In genomic region chr10:102115775-102116174, GRCh38 we compare ENCODE assay signal across 8 cellular contexts. TPM values are rescaled to one million over a fixed set of nuclear protein-coding genes. Genes with fewer than 3 reads are reported as not detected.
DNase-seq lines count a peak whose midpoint lies in the region; ATAC-seq and TF ChIP-seq lines count a peak whose summit lies in the region.

No MANE protein-coding gene starts in this region.

- no peaks in the 10 kb centered on the region for H3K36me3 Mint-ChIP-seq in activated T-cell treated with anti-CD3 and anti-CD28 coated beads, Interleukin-2, amount 50 U/mL, for 72 hours (ENCODE audit: insufficient read depth in 2 of 2)
- H3K36me3 Mint-ChIP-seq in activated T-helper 17 cell treated with anti-CD3 and anti-CD28 coated beads, Interleukin-2, amount 50 U/mL, for 72 hours (ENCODE audit: low read depth), result peaks cover 30% of the 10 kb centered on the region

- TF ChIP-seq EP300 in tibial nerve (IDR thresholded peaks at IDR 0.05), result no peak

- H3K4me3 ChIP-seq in right lobe of liver, result no peak overlapping the region
- peak overlapping the region in 1 of 4 donors; percentile 85 for H3K4me3 ChIP-seq in tibial nerve

- DNase-seq in activated T-cell treated with anti-CD3 and anti-CD28 coated beads, Interleukin-2, amount 50 U/mL, for 72 hours, result no peak
- DNase-seq in activated T-cell treated with anti-CD3 and anti-CD28 coated beads, Interleukin-2, amount 50 U/mL, for 48 hours, result no peak
- DNase-seq in right lobe of liver (no peak), tibial nerve (ENCODE audit: low spot score in 2 of 2) (no peak), H4 (ENCODE audit: low spot score) (no peak), middle frontal gyrus (ENCODE audit: extremely low spot score, low spot score) (no peak), HPDE6-E6E7 (ENCODE audit: extremely low spot score) (no peak)

- H3K4me1 Mint-ChIP-seq in activated T-cell treated with anti-CD3 and anti-CD28 coated beads, Interleukin-2, amount 50 U/mL, for 72 hours (ENCODE audit: low read depth), result peaks cover 64% of the 10 kb centered on the region
- H3K4me1 Mint-ChIP-seq in activated T-helper 17 cell treated with anti-CD3 and anti-CD28 coated beads, Interleukin-2, amount 50 U/mL, for 72 hours, result peaks cover 33% of the 10 kb centered on the region

- no peaks in the 10 kb centered on the region for H3K9me3 Mint-ChIP-seq in activated T-cell treated with anti-CD3 and anti-CD28 coated beads, Interleukin-2, amount 50 U/mL, for 72 hours
- H3K9me3 Mint-ChIP-seq in activated T-helper 17 cell treated with anti-CD3 and anti-CD28 coated beads, Interleukin-2, amount 50 U/mL, for 72 hours, result no peaks in the 10 kb centered on the region

- H3K27ac ChIP-seq in right lobe of liver, result peak overlapping the region; percentile 58 to 74 (median 68)
- peak overlapping the region; percentile 84 to 100 (median 98) for H3K27ac ChIP-seq in tibial nerve

- H3K36me3 ChIP-seq in right lobe of liver (peaks cover 0 to 6% (median 3%) of the 10 kb centered on the region in 4 donors), tibial nerve (peaks cover 0 to 10% (median 7%) of the 10 kb centered on the region in 3 donors)

- TF ChIP-seq CTCF in right lobe of liver (IDR thresholded peaks at IDR 0.05) (no peak), tibial nerve (IDR thresholded peaks at IDR 0.05) (no peak)

- WGBS in right lobe of liver (ENCODE audit: insufficient coverage, low coverage, low lambda C conversion rate, missing lambda C conversion rate), result 7% methylated on average over 3 of the region's 3 CpGs
- 2 to 8% methylated on average over 3 of the region's 3 CpGs for WGBS in tibial nerve, 2 donors

- H3K27me3 ChIP-seq in right lobe of liver (no peaks in the 10 kb centered on the region), tibial nerve (no peaks in the 10 kb centered on the region)

- peaks cover 0 to 52% (median 14%) of the 10 kb centered on the region in 4 donors for H3K4me1 ChIP-seq in right lobe of liver
- H3K4me1 ChIP-seq in tibial nerve, result peaks cover 7 to 82% (median 65%) of the 10 kb centered on the region in 4 donors

- intact Hi-C loops in right lobe of liver (cut with DNase I), result no loop called here

- TF ChIP-seq POLR2A in right lobe of liver (IDR thresholded peaks at IDR 0.05) (no peak), tibial nerve (IDR thresholded peaks at IDR 0.05) (no peak)

- ATAC-seq in activated T-cell treated with anti-CD3 and anti-CD28 coated beads, Interleukin-2, amount 50 U/mL, for 72 hours (replicated peaks in 1 of 2), result no peak
- ATAC-seq in activated T-helper 17 cell treated with anti-CD3 and anti-CD28 coated beads, Interleukin-2, amount 50 U/mL, for 72 hours (replicated peaks), result no peak
- no peak for ATAC-seq in right lobe of liver

- H3K4me3 Mint-ChIP-seq in activated T-cell treated with anti-CD3 and anti-CD28 coated beads, Interleukin-2, amount 50 U/mL, for 72 hours, result peak overlapping the region; percentile 74 to 96
- H3K4me3 Mint-ChIP-seq in activated T-helper 17 cell treated with anti-CD3 and anti-CD28 coated beads, Interleukin-2, amount 50 U/mL, for 72 hours, result peak overlapping the region; percentile 93

- H3K9me3 ChIP-seq in right lobe of liver, result no peaks in the 10 kb centered on the region
- no peaks in the 10 kb centered on the region for H3K9me3 ChIP-seq in tibial nerve

- H3K27ac Mint-ChIP-seq in activated T-cell treated with anti-CD3 and anti-CD28 coated beads, Interleukin-2, amount 50 U/mL, for 72 hours, result peak overlapping the region; percentile 54
- H3K27ac Mint-ChIP-seq in activated T-helper 17 cell treated with anti-CD3 and anti-CD28 coated beads, Interleukin-2, amount 50 U/mL, for 72 hours, result peak overlapping the region; percentile 87

- no peaks in the 10 kb centered on the region for H3K27me3 Mint-ChIP-seq in activated T-cell treated with anti-CD3 and anti-CD28 coated beads, Interleukin-2, amount 50 U/mL, for 72 hours (ENCODE audit: low read depth)
- H3K27me3 Mint-ChIP-seq in activated T-helper 17 cell treated with anti-CD3 and anti-CD28 coated beads, Interleukin-2, amount 50 U/mL, for 72 hours, result no peaks in the 10 kb centered on the region

RNA-seq across cellular contexts. Expression of gene LDB1, which starts 4.4 kb away (rescaled TPM):
- total RNA-seq in activated T-cell treated with anti-CD3 and anti-CD28 coated beads, Interleukin-2, amount 50 U/mL, for 72 hours, result 10 to 100 TPM; 65.1 to 71.2 TPM
- 10 to 100 TPM; 93.6 to 99.1 TPM for total RNA-seq in activated T-helper 17 cell treated with anti-CD3 and anti-CD28 coated beads, Interleukin-2, amount 50 U/mL, for 72 hours
- total RNA-seq in right lobe of liver (10 to 100 TPM; 11.2 to 14.7 (median 13.0) TPM), tibial nerve (10 to 100 TPM; 37.0 to 50.7 (median 45.8) TPM)
- 16.8 and 31.3 TPM in 2 replicates for total RNA-seq in H4 (2014; rRNA removed; shearing (Covaris generic))

RNA-seq across cellular contexts. Expression of gene PPRC1, which starts 17.1 kb away (rescaled TPM):
- total RNA-seq in activated T-cell treated with anti-CD3 and anti-CD28 coated beads, Interleukin-2, amount 50 U/mL, for 72 hours, result 10 to 100 TPM; 42.6 to 51.4 TPM
- 10 to 100 TPM; 34.5 to 71.3 TPM for total RNA-seq in activated T-helper 17 cell treated with anti-CD3 and anti-CD28 coated beads, Interleukin-2, amount 50 U/mL, for 72 hours
- 10 to 100 TPM in 3 of 6 experiments, 1 to 10 TPM in 3; 7.9 to 18.2 (median 10.3) TPM for total RNA-seq in right lobe of liver
- 10 to 100 TPM; 10.1 to 26.4 (median 18.7) TPM for total RNA-seq in tibial nerve
- 12.8 and 14.7 TPM in 2 replicates for total RNA-seq in H4 (2014; rRNA removed; shearing (Covaris generic))

RNA-seq across cellular contexts. Expression of gene NOLC1, which starts 36.4 kb away (rescaled TPM):
- 100 to 1,000 TPM in 1 of 2 donors, 10 to 100 TPM in 1; 98.2 to 124 TPM for total RNA-seq in activated T-cell treated with anti-CD3 and anti-CD28 coated beads, Interleukin-2, amount 50 U/mL, for 72 hours
- 100 to 1,000 TPM in 1 of 2 donors, 10 to 100 TPM in 1; 76.9 to 168 TPM for total RNA-seq in activated T-helper 17 cell treated with anti-CD3 and anti-CD28 coated beads, Interleukin-2, amount 50 U/mL, for 72 hours
- total RNA-seq in right lobe of liver, result 10 to 100 TPM; 16.0 to 60.2 (median 27.3) TPM
- total RNA-seq in tibial nerve, result 10 to 100 TPM; 31.2 to 58.2 (median 51.4) TPM
- 55.3 and 72.3 TPM in 2 replicates for total RNA-seq in H4 (2014; rRNA removed; shearing (Covaris generic))

RNA-seq across cellular contexts. Expression of gene HPS6, which starts 50.6 kb away (rescaled TPM):
- total RNA-seq in activated T-cell treated with anti-CD3 and anti-CD28 coated beads, Interleukin-2, amount 50 U/mL, for 72 hours, result 10 to 100 TPM; 11.8 to 14.0 TPM
- total RNA-seq in activated T-helper 17 cell treated with anti-CD3 and anti-CD28 coated beads, Interleukin-2, amount 50 U/mL, for 72 hours, result 10 to 100 TPM; 12.5 to 21.6 TPM
- total RNA-seq in right lobe of liver (10 to 100 TPM in 2 of 6 experiments, 1 to 10 TPM in 4; 6.6 to 11.7 (median 8.4) TPM), tibial nerve (10 to 100 TPM; 33.5 to 36.5 (median 34.8) TPM)
- 6.3 and 16.8 TPM in 2 replicates for total RNA-seq in H4 (2014; rRNA removed; shearing (Covaris generic))

RNA-seq across cellular contexts. Expression of gene ARMH3, which starts 59.8 kb away (rescaled TPM):
- 10 to 100 TPM; 20.1 to 23.1 TPM for total RNA-seq in activated T-cell treated with anti-CD3 and anti-CD28 coated beads, Interleukin-2, amount 50 U/mL, for 72 hours
- 10 to 100 TPM; 27.7 to 38.5 TPM for total RNA-seq in activated T-helper 17 cell treated with anti-CD3 and anti-CD28 coated beads, Interleukin-2, amount 50 U/mL, for 72 hours
- total RNA-seq in right lobe of liver, result 10 to 100 TPM in 4 of 6 experiments, 1 to 10 TPM in 2; 8.5 to 13.4 (median 11.6) TPM
- 10 to 100 TPM; 16.9 to 19.5 (median 18.5) TPM for total RNA-seq in tibial nerve
- total RNA-seq in H4 (2014; rRNA removed; shearing (Covaris generic)), result 3.1 and 6.3 TPM in 2 replicates
